ENCODE assay signal across 1 cellular context in genomic region chr7:47979145-47979831, GRCh38.
TF ChIP-seq lines count a peak whose summit lies in the region.

Gene HUS1, minus strand, starts transcription at chr7:47979615. Its CDS starts 96 bp downstream, at chr7:47979519.

TF ChIP-seq in K562, 482 proteins besides CTCF, POLR2A, EP300 and RAD21 (continued from another document and continues in another):
- TF ChIP-seq MGA (IDR thresholded peaks at IDR 0.05) (peak; percentile 42; the same call in 1 of the 2 replicates), RBM39 (optimal IDR thresholded peaks at IDR 0.05; ENCODE audit: low read depth, low read length) (no peak), PYGO2 (tag; IDR thresholded peaks at IDR 0.05) (no peak), ZNF395 (CRISPR knock-in tag; IDR thresholded peaks at IDR 0.05) (peak; percentile 80), ZNF764 (CRISPR knock-in tag; IDR thresholded peaks at IDR 0.05; ENCODE audit: low read depth) (no peak), SRF (CRISPR knock-in tag; IDR thresholded peaks at IDR 0.05) (no peak; a peak in 1 of 4 replicates), ARID2 (IDR thresholded peaks at IDR 0.05) (no peak), EZH2 (IDR thresholded peaks at IDR 0.05; ENCODE audit: borderline replicate concordance, low read depth, low read length) (no peak), KLF6 (CRISPR knock-in tag; IDR thresholded peaks at IDR 0.05; ENCODE audit: borderline replicate concordance) (no peak), ZFP1 (CRISPR knock-in tag; IDR thresholded peaks at IDR 0.05) (no peak), HLTF (IDR thresholded peaks at IDR 0.05) (peak; percentile 83), SMARCE1 (IDR thresholded peaks at IDR 0.05) (no peak), ZNF586 (CRISPR knock-in tag; conservative IDR thresholded peaks at IDR 0.05) (no peak), RBFOX2 (IDR thresholded peaks at IDR 0.05; ENCODE audit: low read depth, low read length) (peak; percentile 98), ETS1 (conservative IDR thresholded peaks at IDR 0.05; ENCODE audit: control insufficient read depth, low read depth, low read length) (no peak), HMG20B (CRISPR knock-in tag; IDR thresholded peaks at IDR 0.05) (no peak), TAF9B (IDR thresholded peaks at IDR 0.05; ENCODE audit: partially characterized antibody) (peak; percentile 92), RFX1 (IDR thresholded peaks at IDR 0.05) (no peak), FOXK1 (CRISPR knock-in tag; IDR thresholded peaks at IDR 0.05; ENCODE audit: borderline replicate concordance) (no peak), GABPB1 (CRISPR knock-in tag; IDR thresholded peaks at IDR 0.05) (peak; percentile 97), NCOA6 (IDR thresholded peaks at IDR 0.05) (no peak), PHB (CRISPR knock-in tag; IDR thresholded peaks at IDR 0.05) (no peak), MAFK (IDR thresholded peaks at IDR 0.05; ENCODE audit: low read length) (no peak), ATF4 (CRISPR knock-in tag; IDR thresholded peaks at IDR 0.05) (peak; percentile 43), ZNF224 (CRISPR knock-in tag; IDR thresholded peaks at IDR 0.05) (no peak), NFRKB (IDR thresholded peaks at IDR 0.05; ENCODE audit: low read depth) (peak; percentile 67), HNRNPUL1 (IDR thresholded peaks at IDR 0.05; ENCODE audit: low read length) (no peak), GATA2 (CRISPR knock-in tag; IDR thresholded peaks at IDR 0.05) (no peak), CCNT2 (IDR thresholded peaks at IDR 0.05; ENCODE audit: borderline replicate concordance, extremely low read depth, insufficient read length, low read depth, low read length) (peak; percentile 35), TCF15 (CRISPR knock-in tag; IDR thresholded peaks at IDR 0.05) (no peak), ZBTB26 (CRISPR knock-in tag; IDR thresholded peaks at IDR 0.05) (no peak), CHD1 (IDR thresholded peaks at IDR 0.05; ENCODE audit: low read length) (no peak), RBBP5 (IDR thresholded peaks at IDR 0.05; ENCODE audit: borderline replicate concordance, insufficient read depth, low read length, poor library complexity, severe bottlenecking) (peak; percentile 88), OTX1 (CRISPR knock-in tag; IDR thresholded peaks at IDR 0.05) (no peak), CAMTA2 (CRISPR knock-in tag; conservative IDR thresholded peaks at IDR 0.05) (no peak), MAZ (CRISPR knock-in tag; conservative IDR thresholded peaks at IDR 0.05 in 1 of 2, IDR thresholded peaks at IDR 0.05 in 1 of 2) (peak; percentile 94), ZFX (CRISPR knock-in tag; IDR thresholded peaks at IDR 0.05) (peak; percentile 99), ZNF316 (IDR thresholded peaks at IDR 0.05) (no peak)
- TF ChIP-seq, protein P1, sequence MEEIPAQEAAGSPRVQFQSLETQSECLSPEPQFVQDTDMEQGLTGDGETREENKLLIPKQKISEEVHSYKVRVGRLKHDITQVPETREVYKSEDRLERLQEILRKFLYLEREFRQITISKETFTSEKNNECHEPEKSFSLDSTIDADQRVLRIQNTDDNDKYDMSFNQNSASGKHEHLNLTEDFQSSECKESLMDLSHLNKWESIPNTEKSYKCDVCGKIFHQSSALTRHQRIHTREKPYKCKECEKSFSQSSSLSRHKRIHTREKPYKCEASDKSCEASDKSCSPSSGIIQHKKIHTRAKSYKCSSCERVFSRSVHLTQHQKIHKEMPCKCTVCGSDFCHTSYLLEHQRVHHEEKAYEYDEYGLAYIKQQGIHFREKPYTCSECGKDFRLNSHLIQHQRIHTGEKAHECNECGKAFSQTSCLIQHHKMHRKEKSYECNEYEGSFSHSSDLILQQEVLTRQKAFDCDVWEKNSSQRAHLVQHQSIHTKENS (CRISPR knock-in tag; IDR thresholded peaks at IDR 0.05) = no peak
- TF ChIP-seq, protein P2, sequence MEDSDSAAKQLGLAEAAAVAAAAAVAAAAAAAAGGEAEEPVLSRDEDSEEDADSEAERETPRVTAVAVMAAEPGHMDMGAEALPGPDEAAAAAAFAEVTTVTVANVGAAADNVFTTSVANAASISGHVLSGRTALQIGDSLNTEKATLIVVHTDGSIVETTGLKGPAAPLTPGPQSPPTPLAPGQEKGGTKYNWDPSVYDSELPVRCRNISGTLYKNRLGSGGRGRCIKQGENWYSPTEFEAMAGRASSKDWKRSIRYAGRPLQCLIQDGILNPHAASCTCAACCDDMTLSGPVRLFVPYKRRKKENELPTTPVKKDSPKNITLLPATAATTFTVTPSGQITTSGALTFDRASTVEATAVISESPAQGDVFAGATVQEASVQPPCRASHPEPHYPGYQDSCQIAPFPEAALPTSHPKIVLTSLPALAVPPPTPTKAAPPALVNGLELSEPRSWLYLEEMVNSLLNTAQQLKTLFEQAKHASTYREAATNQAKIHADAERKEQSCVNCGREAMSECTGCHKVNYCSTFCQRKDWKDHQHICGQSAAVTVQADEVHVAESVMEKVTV (CRISPR knock-in tag; IDR thresholded peaks at IDR 0.05) = no peak
- TF ChIP-seq, protein P3, sequence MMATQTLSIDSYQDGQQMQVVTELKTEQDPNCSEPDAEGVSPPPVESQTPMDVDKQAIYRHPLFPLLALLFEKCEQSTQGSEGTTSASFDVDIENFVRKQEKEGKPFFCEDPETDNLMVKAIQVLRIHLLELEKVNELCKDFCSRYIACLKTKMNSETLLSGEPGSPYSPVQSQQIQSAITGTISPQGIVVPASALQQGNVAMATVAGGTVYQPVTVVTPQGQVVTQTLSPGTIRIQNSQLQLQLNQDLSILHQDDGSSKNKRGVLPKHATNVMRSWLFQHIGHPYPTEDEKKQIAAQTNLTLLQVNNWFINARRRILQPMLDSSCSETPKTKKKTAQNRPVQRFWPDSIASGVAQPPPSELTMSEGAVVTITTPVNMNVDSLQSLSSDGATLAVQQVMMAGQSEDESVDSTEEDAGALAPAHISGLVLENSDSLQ (IDR thresholded peaks at IDR 0.05) = no peak
- TF ChIP-seq, protein P4, sequence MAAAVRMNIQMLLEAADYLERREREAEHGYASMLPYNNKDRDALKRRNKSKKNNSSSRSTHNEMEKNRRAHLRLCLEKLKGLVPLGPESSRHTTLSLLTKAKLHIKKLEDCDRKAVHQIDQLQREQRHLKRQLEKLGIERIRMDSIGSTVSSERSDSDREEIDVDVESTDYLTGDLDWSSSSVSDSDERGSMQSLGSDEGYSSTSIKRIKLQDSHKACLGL (CRISPR knock-in tag; IDR thresholded peaks at IDR 0.05; ENCODE audit: borderline replicate concordance, poor library complexity, severe bottlenecking) = no peak
